In the genomic region with DNA sequence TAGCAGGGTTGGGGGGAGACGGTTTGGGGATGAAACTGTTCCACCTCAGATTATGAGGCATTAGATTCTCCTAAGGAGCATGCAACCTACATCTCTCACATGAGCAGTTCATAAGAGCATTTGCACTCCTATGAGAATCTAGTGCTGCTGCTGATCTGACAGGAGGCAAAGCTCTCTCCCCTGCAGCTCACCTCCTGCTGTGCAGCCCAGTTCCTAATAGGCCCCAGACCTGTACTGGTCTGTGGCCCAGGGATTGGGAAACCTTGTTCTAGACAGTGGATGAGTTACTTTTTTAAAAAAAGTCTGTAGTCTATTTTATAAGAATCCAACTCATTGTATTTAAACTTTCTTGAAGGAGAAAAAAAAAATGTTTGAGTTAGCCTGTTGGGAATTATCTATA, we compare ENCODE assay signal across 21 cellular contexts.
"Had no signal": no experiment of that assay in that cellular context is flagged by ENCODE, and none has a peak within 500 bp of the region (broad histone marks: within the 10 kb centered on the region; RNA-seq: fewer than 3 reads in every experiment).

No MANE protein-coding gene starts in this region.

- H3K4me3 ChIP-seq: SJSA1, SK-N-MC had no signal

- ATAC-seq: HepG2 had no signal

- H3K36me3 ChIP-seq: SJSA1 had no signal

- H3K9me3 ChIP-seq: SJSA1 had no signal

- H3K27me3 ChIP-seq: SJSA1 had no signal

- DNase-seq: IMR-90, Karpas-422, KG1, MV-4-11, NCI-H1092, NCI-H1105 treated with DMSO at 0.1 percent for 48 hours, NCI-H1417 treated with DMSO at 0.1 percent for 48 hours, NCI-H1694, NCI-H187 treated with DMSO at 0.1 percent for 48 hours, NCI-H2029 treated with DMSO at 0.1 percent for 48 hours, NCI-H2171 treated with DMSO at 0.1 percent for 48 hours, NCI-H524, NCI-H526 treated with DMSO at 0.1 percent for 48 hours, NCI-H774, Right ventricle myocardium superior, RPMI8226, SIG-M5 had no signal

- H3K4me1 ChIP-seq: SJSA1 had no signal

- H3K27ac ChIP-seq: SJSA1, SK-N-MC had no signal

- FAIRE-seq: HepG2, RCC 7860 had no signal
